ENCODE assay signal across 13 cellular contexts in the genomic region with DNA sequence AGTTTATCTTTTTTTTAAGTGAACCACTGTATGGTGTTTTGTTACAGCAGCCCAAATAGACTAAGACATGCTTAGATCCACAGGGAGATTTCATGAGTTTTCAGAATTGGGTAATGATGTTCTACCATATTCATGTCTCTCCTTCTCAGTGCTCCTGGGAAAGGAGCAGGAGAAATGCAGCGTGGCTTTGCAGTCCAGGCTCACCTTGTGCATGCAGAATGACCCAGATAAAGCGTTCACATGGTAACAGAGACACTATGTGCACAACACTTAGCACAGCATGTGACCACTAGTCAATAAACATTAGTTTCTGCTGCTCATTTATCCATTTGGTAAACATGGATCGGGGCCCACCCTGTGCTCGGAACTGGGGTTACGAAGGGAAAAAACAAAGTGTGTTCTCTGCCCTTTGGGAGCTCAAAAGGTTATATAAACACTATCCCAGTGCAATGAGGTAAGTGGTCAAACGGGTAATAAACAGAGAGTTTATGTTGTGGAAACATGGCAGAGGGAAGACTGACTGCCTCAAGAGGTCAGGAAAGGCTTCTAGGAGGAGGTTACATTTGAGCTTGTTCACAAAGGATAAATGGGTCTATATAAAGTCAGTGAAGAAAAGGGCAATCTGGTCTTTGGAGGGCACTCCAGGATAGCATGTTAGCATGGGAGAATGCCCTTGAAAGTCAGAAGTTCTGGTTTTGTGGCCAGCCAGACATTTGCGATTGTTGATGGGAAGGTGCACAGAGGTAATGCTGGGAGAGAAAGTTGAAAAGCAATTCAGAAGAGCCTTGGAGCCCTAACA.
A peak's percentile ranks its signal among the peaks of the same experiment; 100 is the strongest.
DNase-seq lines count a peak whose midpoint lies in the region; ATAC-seq, FAIRE-seq and TF ChIP-seq lines count a peak whose summit lies in the region.
"Had no signal": no experiment of that assay in that cellular context is flagged by ENCODE, and none has a peak within 500 bp of the region (broad histone marks: within the 10 kb centered on the region; RNA-seq: fewer than 3 reads in every experiment).

No MANE protein-coding gene starts in this region.

- DNase-seq in SK-N-SH (no peak), SJCRH30 (no peak), HepG2 (ENCODE audit: low spot score) (peak; percentile 67), MV-4-11 (lab: John Stamatoyannopoulos, UW) (no peak), RPMI8226 (no peak), NCI-H1436 (lab: John Stamatoyannopoulos, UW) (no peak), NCI-H524 (lab: John Stamatoyannopoulos, UW) (no peak)
- DNase-seq: KG1, NCI-H1092, Peyer's patch had no signal

- no peak overlapping the region for H3K9ac ChIP-seq in SK-N-SH
- H3K9ac ChIP-seq in HepG2 (ENCODE audit: insufficient read depth, low read depth, low read length), result no peak overlapping the region

- H3K36me3 ChIP-seq in SK-N-SH (replicated peaks in 1 of 2; ENCODE audit: control insufficient read depth in 1 of 2, insufficient read depth in 2 of 2, low read length in 1 of 2) (no peaks in the 10 kb centered on the region), SJCRH30 (no peaks in the 10 kb centered on the region), HepG2 (replicated peaks in 1 of 2; ENCODE audit: control insufficient read depth in 1 of 2, insufficient read depth in 2 of 2, low read length in 2 of 2) (no peaks in the 10 kb centered on the region)
- H3K36me3 ChIP-seq: Peyer's patch had no signal

- no peak overlapping the region for H3K4me2 ChIP-seq in SK-N-SH
- H3K4me2 ChIP-seq in HepG2 (ENCODE audit: low read depth, low read length), result peak overlapping the region; percentile 20; the same call in 1 of the 2 replicates

- intact Hi-C loops in HepG2 (cut with micrococcal nuclease; ENCODE audit: unreplicated experiment), result no loop called here

- no peak for TF ChIP-seq EP300 in SK-N-SH (IDR thresholded peaks at IDR 0.05; ENCODE audit: borderline replicate concordance in 1 of 2, low read depth in 1 of 2, low read length in 1 of 2)
- TF ChIP-seq EP300 in HepG2 (IDR thresholded peaks at IDR 0.05; ENCODE audit: low read depth in 2 of 2, low read length in 2 of 2), result peak in 1 of 2 experiments; percentile 64; a peak in 2 of 4 replicates
- no peak for TF ChIP-seq EP300 in HepG2 (CRISPR knock-in tag; IDR thresholded peaks at IDR 0.05; ENCODE audit: borderline replicate concordance)

- H2AFZ ChIP-seq in SK-N-SH (ENCODE audit: low read depth) (no peak overlapping the region), HepG2 (ENCODE audit: low read length) (no peak overlapping the region)

- ATAC-seq in SK-N-SH treated with all-trans-retinoic acid at 6 μM for 48 hours (no peak), HepG2 (peak; percentile 89)

- no peaks in the 10 kb centered on the region for H3K9me2 ChIP-seq in SK-N-SH

- in situ Hi-C loops in HepG2 (cut with HindIII; ENCODE audit: extremely low pct_ligation_motif_present, low pct_unique_long_range_greater_than_20kb), result no loop called here

- POLR2A ChIA-PET in SK-N-SH (lab: Yijun Ruan, JAX) (no interaction called here), HepG2 (lab: Yijun Ruan, JAX) (no interaction called here)

- 29% methylated on average over 7 of the region's 7 CpGs for WGBS in SK-N-SH (ENCODE audit: low lambda C conversion rate)
- WGBS in HepG2 (ENCODE audit: low lambda C conversion rate), result 8% methylated on average over 7 of the region's 7 CpGs

- H3K9me3 ChIP-seq in SK-N-SH, result peaks cover 4% of the 10 kb centered on the region; the same call in 1 of the 2 replicates
- H3K9me3 ChIP-seq in SJCRH30 (replicated peaks), result no peaks in the 10 kb centered on the region
- H3K9me3 ChIP-seq in HepG2 (ENCODE audit: low read length), result no peaks in the 10 kb centered on the region
- H3K9me3 ChIP-seq: Peyer's patch had no signal

- H3F3A ChIP-seq in SK-N-SH (replicated peaks; ENCODE audit: insufficient read depth), result no peaks in the 10 kb centered on the region

- TF ChIP-seq RAD21 in SK-N-SH (IDR thresholded peaks at IDR 0.05; ENCODE audit: low read length) (peak; percentile 42), HepG2 (CRISPR knock-in tag; IDR thresholded peaks at IDR 0.05) (no peak)

- no peaks in the 10 kb centered on the region for H3K27me3 ChIP-seq in SK-N-SH (ENCODE audit: insufficient read depth)
- no peaks in the 10 kb centered on the region for H3K27me3 ChIP-seq in SJCRH30
- peaks cover 0 to 5% of the 10 kb centered on the region in 2 experiments; a peak in 1 of 5 replicates for H3K27me3 ChIP-seq in HepG2 (ENCODE audit: control insufficient read depth in 1 of 2, insufficient read depth in 2 of 2, low read length in 2 of 2)
- H3K27me3 ChIP-seq: Peyer's patch had no signal

- FAIRE-seq in HepG2 (lab: Jason Lieb, UNC), result no peak
- FAIRE-seq: A204.1, GM12892 had no signal

- peaks cover 0 to 3% of the 10 kb centered on the region in 2 experiments; a peak in 1 of 4 replicates for H3K4me1 ChIP-seq in SK-N-SH (ENCODE audit: control insufficient read depth in 1 of 2, insufficient read depth in 2 of 2, low read depth in 1 of 2, low read length in 1 of 2)
- peaks cover 18% of the 10 kb centered on the region for H3K4me1 ChIP-seq in SJCRH30
- peaks cover 27% of the 10 kb centered on the region for H3K4me1 ChIP-seq in HepG2 (ENCODE audit: insufficient read depth, low read length)
- H3K4me1 ChIP-seq: Peyer's patch had no signal

- CTCF ChIA-PET in SK-N-SH (lab: Yijun Ruan, JAX) (interaction anchor here (0.9 to 2.5 kb wide), 10 partner anchors 8 to 246 kb away, joined by 3 to 13 read pairs (median 3); no protein-coding TSS in a partner anchor), HepG2 (lab: Yijun Ruan, JAX; ENCODE audit: low intra/inter-chr PET ratio, low total read pairs) (no interaction called here)

- no peak for TF ChIP-seq CTCF in SK-N-SH (IDR thresholded peaks at IDR 0.05)
- peak; percentile 34; the same call in 1 of the 2 replicates for TF ChIP-seq CTCF in HepG2 (CRISPR knock-in tag; IDR thresholded peaks at IDR 0.05)

- H3K79me2 ChIP-seq in SK-N-SH (ENCODE audit: insufficient read depth) (no peaks in the 10 kb centered on the region), HepG2 (ENCODE audit: insufficient read depth, low read length) (no peaks in the 10 kb centered on the region)

- BruUV-seq in HepG2 (replicated peaks; lab: Mats Ljungman, UMichigan), result no TSS peak

- H4K20me1 ChIP-seq in SK-N-SH (ENCODE audit: insufficient read depth) (no peaks in the 10 kb centered on the region), HepG2 (ENCODE audit: insufficient read depth, low read length) (no peaks in the 10 kb centered on the region)

- H3K27ac ChIP-seq in SK-N-SH (ENCODE audit: low read depth in 2 of 2, low read length in 1 of 2), result no peak overlapping the region
- H3K27ac ChIP-seq in SJCRH30, result peak overlapping the region; percentile 59
- H3K27ac ChIP-seq in HepG2 (ENCODE audit: extremely low read length, insufficient read depth, low read length), result peak overlapping the region; percentile 14

- H3K4me3 ChIP-seq in SK-N-SH (ENCODE audit: low read depth in 2 of 2, low read length in 1 of 2) (no peak overlapping the region; a peak in 1 of 4 replicates), SJCRH30 (no peak overlapping the region), HepG2 (replicated peaks in 1 of 3; ENCODE audit: insufficient read depth in 1 of 3, low read depth in 2 of 3, low read length in 3 of 3) (no peak overlapping the region)
- H3K4me3 ChIP-seq: Peyer's patch had no signal

- no peak for TF ChIP-seq POLR2A in HepG2 (IDR thresholded peaks at IDR 0.05; ENCODE audit: insufficient read depth in 1 of 2, low read depth in 2 of 2, low read length in 2 of 2)

TF ChIP-seq in SK-N-SH, 30 proteins besides CTCF, POLR2A, EP300 and RAD21 (continues in another document):
- TF ChIP-seq NFIC (IDR thresholded peaks at IDR 0.05; ENCODE audit: borderline replicate concordance), result no peak
- TF ChIP-seq EZH2phosphoT487 (IDR thresholded peaks at IDR 0.05; ENCODE audit: borderline replicate concordance, low read depth), result no peak
- TF ChIP-seq RXRA (IDR thresholded peaks at IDR 0.05; ENCODE audit: borderline replicate concordance, low read depth), result no peak
- TF ChIP-seq ELF1 (IDR thresholded peaks at IDR 0.05), result no peak
- no peak for TF ChIP-seq SMC3 (IDR thresholded peaks at IDR 0.05; ENCODE audit: low read depth, low read length)
- TF ChIP-seq RCOR1 (IDR thresholded peaks at IDR 0.05; ENCODE audit: low read length), result no peak
- TF ChIP-seq YY1 (IDR thresholded peaks at IDR 0.05; ENCODE audit: low read depth), result no peak
- no peak for TF ChIP-seq GABPA (IDR thresholded peaks at IDR 0.05; ENCODE audit: low read depth)
- no peak for TF ChIP-seq TCF12 (IDR thresholded peaks at IDR 0.05)
- TF ChIP-seq CHD2 (IDR thresholded peaks at IDR 0.05; ENCODE audit: low read length, partially characterized antibody), result no peak
- no peak for TF ChIP-seq FOXJ3 (CRISPR knock-in tag; IDR thresholded peaks at IDR 0.05)

TF ChIP-seq in SK-N-SH treated with all-trans-retinoic acid at 6 μM for 48 hours, 23 proteins besides CTCF, POLR2A, EP300 and RAD21 (continues in another document):
- TF ChIP-seq, protein P1, sequence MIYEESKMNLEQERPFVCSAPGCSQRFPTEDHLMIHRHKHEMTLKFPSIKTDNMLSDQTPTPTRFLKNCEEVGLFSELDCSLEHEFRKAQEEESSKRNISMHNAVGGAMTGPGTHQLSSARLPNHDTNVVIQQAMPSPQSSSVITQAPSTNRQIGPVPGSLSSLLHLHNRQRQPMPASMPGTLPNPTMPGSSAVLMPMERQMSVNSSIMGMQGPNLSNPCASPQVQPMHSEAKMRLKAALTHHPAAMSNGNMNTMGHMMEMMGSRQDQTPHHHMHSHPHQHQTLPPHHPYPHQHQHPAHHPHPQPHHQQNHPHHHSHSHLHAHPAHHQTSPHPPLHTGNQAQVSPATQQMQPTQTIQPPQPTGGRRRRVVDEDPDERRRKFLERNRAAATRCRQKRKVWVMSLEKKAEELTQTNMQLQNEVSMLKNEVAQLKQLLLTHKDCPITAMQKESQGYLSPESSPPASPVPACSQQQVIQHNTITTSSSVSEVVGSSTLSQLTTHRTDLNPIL (CRISPR knock-in tag; IDR thresholded peaks at IDR 0.05; ENCODE audit: low read depth), result no peak
- TF ChIP-seq ARNTL (CRISPR knock-in tag; IDR thresholded peaks at IDR 0.05; ENCODE audit: borderline replicate concordance, low read depth), result no peak

TF ChIP-seq in HepG2, 621 proteins besides CTCF, POLR2A, EP300 and RAD21 (continues in another document):
- TF ChIP-seq CBX5 (CRISPR knock-in tag; IDR thresholded peaks at IDR 0.05; ENCODE audit: borderline replicate concordance) (no peak), ISL2 (CRISPR knock-in tag; IDR thresholded peaks at IDR 0.05) (no peak), ATF7-NPFF (CRISPR knock-in tag; IDR thresholded peaks at IDR 0.05; ENCODE audit: low read depth) (no peak), ZNF709 (CRISPR knock-in tag; IDR thresholded peaks at IDR 0.05) (no peak), MXD3 (CRISPR knock-in tag; IDR thresholded peaks at IDR 0.05) (no peak), FOSL2 (CRISPR knock-in tag; IDR thresholded peaks at IDR 0.05) (0 out of 2 replicates have a peak, but pooled peaks have one; percentile 21)

Comparison
In these comparisons a context has a peak if more than half of its experiments do, and no peak if none do; other contexts are left out.
1. H3K27ac ChIP-seq: peak in SJCRH30 (single experiment) and HepG2 (single experiment); none in SK-N-SH (0 of 2).
2. Of the 25 proteins assayed by ChIP-seq in both HepG2 and SK-N-SH: peak only in HepG2: CTCF, FOSL2, FOXJ3, MAX, MXI1, NFIC and 1 more; only in SK-N-SH: RAD21; in both: none; in neither: 16; mixed calls (peak in some experiments, not most) for 1.